22 cellular contexts compared by ENCODE assay signal in the genomic region with DNA sequence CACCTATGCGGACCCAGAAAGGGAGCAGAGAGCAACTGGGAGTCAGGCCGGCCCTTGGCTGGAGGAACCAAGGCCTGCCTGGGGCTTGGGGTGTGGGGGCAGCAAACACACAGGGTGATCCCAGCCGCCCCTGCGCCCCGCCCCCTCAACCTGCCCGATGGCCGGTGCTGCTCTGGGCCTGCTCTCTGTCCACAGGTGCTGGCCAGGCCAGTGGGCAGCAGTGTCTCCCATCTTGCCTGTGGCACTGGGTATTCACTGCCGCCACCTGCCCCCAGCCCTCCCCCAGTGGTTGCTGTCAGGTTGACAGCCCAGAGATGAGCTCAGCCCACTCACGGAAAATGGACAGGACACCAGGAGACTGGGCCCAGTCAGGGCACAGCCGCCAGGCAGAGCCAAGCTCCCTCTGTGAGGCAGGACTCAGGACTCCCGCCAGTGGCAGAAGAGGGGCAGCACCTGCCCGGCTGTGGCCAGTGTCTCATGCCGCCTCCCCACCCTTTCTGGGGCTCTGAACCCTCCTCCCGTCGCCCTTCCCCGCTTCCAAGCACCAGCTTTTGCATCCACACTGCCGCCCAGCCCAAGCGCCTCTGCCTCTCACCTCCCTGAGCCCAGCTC. TPM values are rescaled to one million over a fixed set of nuclear protein-coding genes. Genes with fewer than 3 reads are reported as not detected.
DNase-seq lines count a peak whose midpoint lies in the region; ATAC-seq and TF ChIP-seq lines count a peak whose summit lies in the region.
"Had no signal": no experiment of that assay in that cellular context is flagged by ENCODE, and none has a peak within 500 bp of the region (broad histone marks: within the 10 kb centered on the region; RNA-seq: fewer than 3 reads in every experiment).

No MANE protein-coding gene starts in this region.

- H3K4me1 Mint-ChIP-seq in activated CD8-positive, alpha-beta memory T cell treated with anti-CD3 and anti-CD28 coated beads, Interleukin-2, amount 10 ng/mL, durations not matched to agents 7 days and 5 days = no peaks in the 10 kb centered on the region
- H3K4me1 Mint-ChIP-seq in H9 = 0 out of 4 replicates have a peak, but pooled peaks cover 0 to 6% of the 10 kb centered on the region in 2 experiments
- no peaks in the 10 kb centered on the region for H3K4me1 Mint-ChIP-seq in progenitor cell of endocrine pancreas (ENCODE audit: low read depth)
- H3K4me1 Mint-ChIP-seq: IgD-negative memory B cell had no signal

- no peak overlapping the region for H2BK120ac ChIP-seq in H9 (ENCODE audit: low read depth, low read length, poor library complexity, severe bottlenecking)

- H3K4ac ChIP-seq in H9 (ENCODE audit: low read depth, low read length) = no peak overlapping the region

- peaks cover 3% of the 10 kb centered on the region for H4K20me1 ChIP-seq in H9 (ENCODE audit: control insufficient read depth, insufficient read depth, insufficient read length)

- no peak overlapping the region for H2BK5ac ChIP-seq in H9 (ENCODE audit: insufficient read length, low read length)

- CTCF ChIA-PET in activated CD8-positive, alpha-beta memory T cell treated with anti-CD3 and anti-CD28 coated beads, Interleukin-2, amount 10 ng/mL, durations not matched to agents 7 days and 5 days (lab: Charles Lee) = no interaction called here

- H2BK20ac ChIP-seq in H9 (ENCODE audit: low read depth, low read length, poor library complexity, severe bottlenecking) = no peak overlapping the region

- no peak overlapping the region for H3T11ph ChIP-seq in H9 (ENCODE audit: low read length)

- no peak overlapping the region for H3K4me3 Mint-ChIP-seq in activated CD8-positive, alpha-beta memory T cell treated with anti-CD3 and anti-CD28 coated beads, Interleukin-2, amount 10 ng/mL, durations not matched to agents 7 days and 5 days
- H3K4me3 Mint-ChIP-seq in H9 = no peak overlapping the region
- no peak overlapping the region for H3K4me3 Mint-ChIP-seq in progenitor cell of endocrine pancreas (ENCODE audit: low read depth)
- H3K4me3 Mint-ChIP-seq: type B pancreatic cell had no signal

- no peak overlapping the region for H2BK15ac ChIP-seq in H9 (ENCODE audit: low read depth, low read length)

- H3K14ac ChIP-seq in H9 (ENCODE audit: insufficient read depth, low read length) = no peak overlapping the region

- no peak overlapping the region for H2AFZ ChIP-seq in H9 (ENCODE audit: low read length)

- peaks cover 8% of the 10 kb centered on the region for H3K36me3 Mint-ChIP-seq in activated CD8-positive, alpha-beta memory T cell treated with anti-CD3 and anti-CD28 coated beads, Interleukin-2, amount 10 ng/mL, durations not matched to agents 7 days and 5 days
- H3K36me3 Mint-ChIP-seq in H9 (ENCODE audit: insufficient read depth in 1 of 3, low read depth in 3 of 3) (peaks cover 6 to 11% (median 7%) of the 10 kb centered on the region in 3 experiments; a peak in 4 of 7 replicates), progenitor cell of endocrine pancreas (ENCODE audit: insufficient read depth) (peaks cover 6% of the 10 kb centered on the region)
- H3K36me3 Mint-ChIP-seq: IgD-negative memory B cell, type B pancreatic cell had no signal

- H2BK12ac ChIP-seq in H9 (ENCODE audit: insufficient read length, low read depth, low read length) = no peak overlapping the region

- WGBS in H9 (ENCODE audit: extremely low coverage, insufficient read length, low lambda C conversion rate) = no CpG with 5 or more reads among the region's 18 CpGs

- H3K9me3 ChIP-seq in H9 (ENCODE audit: control insufficient read depth, low read depth, low read length) = peaks cover 6% of the 10 kb centered on the region

- H3K9ac ChIP-seq in H9 (ENCODE audit: extremely low read depth, insufficient read length, low read length) = no peak overlapping the region

- H3K27me3 Mint-ChIP-seq in activated CD8-positive, alpha-beta memory T cell treated with anti-CD3 and anti-CD28 coated beads, Interleukin-2, amount 10 ng/mL, durations not matched to agents 7 days and 5 days = peaks cover 29% of the 10 kb centered on the region
- H3K27me3 Mint-ChIP-seq in H9 (ENCODE audit: low read depth) = peaks cover 55% of the 10 kb centered on the region
- peaks cover 7% of the 10 kb centered on the region for H3K27me3 Mint-ChIP-seq in progenitor cell of endocrine pancreas

- H4K91ac ChIP-seq in H9 (ENCODE audit: insufficient read length, low read depth, low read length) = no peak overlapping the region

- no peak for ATAC-seq in activated CD8-positive, alpha-beta memory T cell treated with anti-CD3 and anti-CD28 coated beads, Interleukin-2, amount 10 ng/mL, durations not matched to agents 7 days and 5 days
- no peak for ATAC-seq in GM18873 (IDR thresholded peaks at IDR 0.05; ENCODE audit: low FRiP score, unreplicated experiment)

- H3K27ac ChIP-seq in H9 (ENCODE audit: insufficient read length, low read depth, low read length) = no peak overlapping the region
- H3K27ac ChIP-seq: epithelial cell of prostate had no signal

- H3K79me2 ChIP-seq in H9 (ENCODE audit: insufficient read depth, low read length) = no peaks in the 10 kb centered on the region

- H3K4me1 ChIP-seq in H9 (ENCODE audit: insufficient read depth, low read length) = no peaks in the 10 kb centered on the region

- no peak overlapping the region for H4K5ac ChIP-seq in H9 (ENCODE audit: insufficient read length, low read depth, low read length)

- no peak overlapping the region for H3K27ac Mint-ChIP-seq in activated CD8-positive, alpha-beta memory T cell treated with anti-CD3 and anti-CD28 coated beads, Interleukin-2, amount 10 ng/mL, durations not matched to agents 7 days and 5 days
- no peak overlapping the region for H3K27ac Mint-ChIP-seq in H9
- peak overlapping the region; percentile 81 for H3K27ac Mint-ChIP-seq in progenitor cell of endocrine pancreas
- H3K27ac Mint-ChIP-seq: IgD-negative memory B cell, type B pancreatic cell had no signal

- no peak overlapping the region for H3K23ac ChIP-seq in H9 (ENCODE audit: insufficient read length, low read depth, low read length)

- H3K9me3 Mint-ChIP-seq in activated CD8-positive, alpha-beta memory T cell treated with anti-CD3 and anti-CD28 coated beads, Interleukin-2, amount 10 ng/mL, durations not matched to agents 7 days and 5 days (ENCODE audit: low read depth) = peaks cover 4% of the 10 kb centered on the region
- H3K9me3 Mint-ChIP-seq in H9 (peaks cover 11 to 27% of the 10 kb centered on the region in 2 experiments), progenitor cell of endocrine pancreas (ENCODE audit: low read depth) (no peaks in the 10 kb centered on the region)
- H3K9me3 Mint-ChIP-seq: type B pancreatic cell had no signal

- TF ChIP-seq CTCF in H9 (conservative IDR thresholded peaks at IDR 0.05) (no peak), progenitor cell of endocrine pancreas (IDR thresholded peaks at IDR 0.05; ENCODE audit: unreplicated experiment) (no peak)

- H3K4me2 ChIP-seq in H9 (ENCODE audit: insufficient read depth, insufficient read length, low read length) = no peak overlapping the region

- no peak overlapping the region for H3K56ac ChIP-seq in H9 (ENCODE audit: insufficient read length, low read depth, low read length)

- peaks cover 56% of the 10 kb centered on the region for H3K27me3 ChIP-seq in H9 (ENCODE audit: insufficient read depth, low read length)

- no peak overlapping the region for H3K18ac ChIP-seq in H9 (ENCODE audit: insufficient read length, low read depth, low read length)

- H3K79me1 ChIP-seq in H9 (ENCODE audit: insufficient read depth, low read depth, low read length, poor library complexity, severe bottlenecking) = no peaks in the 10 kb centered on the region

- DNase-seq in activated CD8-positive, alpha-beta memory T cell treated with anti-CD3 and anti-CD28 coated beads for 24 hours = peak; percentile 47
- DNase-seq in activated CD8-positive, alpha-beta memory T cell treated with anti-CD3 and anti-CD28 coated beads, Interleukin-2, amount 10 ng/mL, durations not matched to agents 7 days and 5 days = no peak
- DNase-seq in H9 (peak; percentile 30), ecto neural progenitor cell (ENCODE audit: low spot score) (peak; percentile 44), progenitor cell of endocrine pancreas (ENCODE audit: low spot score, unreplicated experiment) (no peak), NCI-H1048 (lab: John Stamatoyannopoulos, UW) (no peak), NCI-H1694 treated with DMSO at 0.1 percent for 48 hours (lab: John Stamatoyannopoulos, UW) (no peak)
- DNase-seq: ACHN; amniotic stem cell; GF-D8; MV-4-11; NCI-H2107; NCI-H748 treated with DMSO at 0.1 percent for 48 hours; small intestine; stimulated activated naive CD4-positive, alpha-beta T cell treated with Interleukin-2 at 50 U/mL for 16 hours had no signal

- no peak overlapping the region for H2AK5ac ChIP-seq in H9 (ENCODE audit: insufficient read length, low read length)

- no peak overlapping the region for H4K8ac ChIP-seq in H9 (replicated peaks; ENCODE audit: insufficient read length, low read depth, low read length)

- no peaks in the 10 kb centered on the region for H3K23me2 ChIP-seq in H9 (ENCODE audit: insufficient read length, low read depth, low read length, poor library complexity, severe bottlenecking)

RNA-seq across cellular contexts. Expression of gene NKX1-1, which starts 4.7 kb away (rescaled TPM):
- total RNA-seq in activated CD8-positive, alpha-beta memory T cell treated with anti-CD3 and anti-CD28 coated beads, Interleukin-2, amount 10 ng/mL, durations not matched to agents 7 days and 5 days = not detected
- total RNA-seq in H9 (2021) (not detected in 2 replicates), progenitor cell of endocrine pancreas (not detected in 2 replicates)
- total RNA-seq: mucosa of gallbladder, omental fat pad, RPMI7951 had no signal

RNA-seq across cellular contexts. Expression of gene UVSSA, which starts 54.5 kb away (rescaled TPM):
- total RNA-seq in activated CD8-positive, alpha-beta memory T cell treated with anti-CD3 and anti-CD28 coated beads, Interleukin-2, amount 10 ng/mL, durations not matched to agents 7 days and 5 days = 10 to 100 TPM; 18.2 to 25.2 TPM
- total RNA-seq in H9 (2021) (15.9 and 18.3 TPM in 2 replicates), progenitor cell of endocrine pancreas (32.5 and 39.5 TPM in 2 replicates)

Comparison
In these comparisons a context has a peak if more than half of its experiments do, and no peak if none do; other contexts are left out.
1. DNase-seq: peak in activated CD8-positive, alpha-beta memory T cell treated with anti-CD3 and anti-CD28 coated beads for 24 hours (single experiment), H9 (single experiment) and ecto neural progenitor cell (single experiment); none in activated CD8-positive, alpha-beta memory T cell treated with anti-CD3 and anti-CD28 coated beads, Interleukin-2, amount 10 ng/mL, durations not matched to agents 7 days and 5 days (single experiment), progenitor cell of endocrine pancreas (single experiment), NCI-H1048 (single experiment) and NCI-H1694 treated with DMSO at 0.1 percent for 48 hours (single experiment).